In the genomic region with DNA sequence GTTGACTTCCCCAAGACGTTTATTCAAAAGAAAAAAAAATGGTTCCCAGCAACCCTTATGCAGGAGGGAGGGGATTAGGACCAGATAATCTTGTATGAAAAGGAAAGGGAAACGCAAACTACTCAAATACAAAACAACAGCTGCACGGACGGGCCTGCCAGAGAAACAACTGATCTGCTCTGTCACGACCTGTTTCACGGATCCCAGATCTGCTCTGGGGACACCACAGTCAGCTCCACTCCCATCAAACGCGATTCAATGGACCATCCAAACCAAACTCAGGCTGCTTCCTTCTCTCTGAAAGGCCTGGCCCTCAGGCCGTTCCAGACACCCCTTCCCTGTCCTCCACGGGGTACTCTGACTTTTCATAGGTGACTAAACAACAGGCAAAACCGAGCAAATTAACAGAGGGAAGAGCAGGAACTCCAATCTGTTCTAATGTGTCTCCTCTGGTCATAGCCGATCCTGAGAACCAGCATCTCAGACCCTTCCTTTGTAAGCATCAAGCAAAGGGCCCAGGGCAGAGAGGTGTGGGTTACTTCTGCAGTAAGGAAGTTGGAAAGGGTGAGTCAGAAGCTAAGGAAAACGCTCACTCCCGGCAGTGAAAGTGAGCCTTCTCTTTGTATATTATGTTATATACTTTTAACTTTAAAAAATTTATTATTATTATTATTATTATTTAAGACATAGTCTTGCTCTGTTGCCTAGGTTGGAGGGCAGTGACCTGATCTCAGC, we compare ENCODE assay signal across 13 cellular contexts.
A peak's percentile ranks its signal among the peaks of the same experiment; 100 is the strongest.
DNase-seq lines count a peak whose midpoint lies in the region; ATAC-seq and TF ChIP-seq lines count a peak whose summit lies in the region.
"Had no signal": no experiment of that assay in that cellular context is flagged by ENCODE, and none has a peak within 500 bp of the region (broad histone marks: within the 10 kb centered on the region; RNA-seq: fewer than 3 reads in every experiment).

No MANE protein-coding gene starts in this region.

- H3K4me1 Mint-ChIP-seq in stimulated activated naive B cell treated with anti-CD40 and anti-IgM and Interleukin-4, amounts not matched to agents 10 μg/mL and 1 μg/mL and 100 μg/mL, for 72 hours = no peaks in the 10 kb centered on the region
- H3K4me1 Mint-ChIP-seq: activated CD4-positive, alpha-beta T cell treated with anti-CD3 and anti-CD28 coated beads, Interleukin-2, amount 10 ng/mL, durations not matched to agents 7 days and 5 days had no signal

- ATAC-seq in Right ventricle myocardium inferior (peak; percentile 40), HG03045 (IDR thresholded peaks at IDR 0.05; ENCODE audit: unreplicated experiment) (no peak)
- ATAC-seq in stimulated activated naive B cell treated with anti-CD40 and anti-IgM and Interleukin-4, amounts not matched to agents 10 μg/mL and 1 μg/mL and 100 μg/mL, for 72 hours (replicated peaks) = no peak

- no peak overlapping the region for H3K27ac Mint-ChIP-seq in stimulated activated naive B cell treated with anti-CD40 and anti-IgM and Interleukin-4, amounts not matched to agents 10 μg/mL and 1 μg/mL and 100 μg/mL, for 72 hours
- H3K27ac Mint-ChIP-seq: activated CD4-positive, alpha-beta T cell treated with anti-CD3 and anti-CD28 coated beads, Interleukin-2, amount 10 ng/mL, durations not matched to agents 7 days and 5 days; stimulated activated naive CD8-positive, alpha-beta T cell treated with anti-CD3 and anti-CD28 coated beads, Interleukin-15, Interleukin-2, amounts not matched to agents 100 ng/mL and 50 ng/mL, for 24 hours had no signal

- H3K79me2 ChIP-seq in osteoblast (ENCODE audit: insufficient read depth, low read length) = no peaks in the 10 kb centered on the region

- TF ChIP-seq CTCF in fibroblast of villous mesenchyme (IDR thresholded peaks at IDR 0.05; ENCODE audit: insufficient read depth, low read depth, low read length) (no peak), osteoblast (IDR thresholded peaks at IDR 0.05; ENCODE audit: extremely low read depth, low read depth, low read length) (no peak)

- H3K4me3 ChIP-seq in fibroblast of villous mesenchyme (ENCODE audit: low read depth, low read length) (no peak overlapping the region), osteoblast (ENCODE audit: insufficient read depth, low read length) (no peak overlapping the region), H7 (ENCODE audit: insufficient read depth, low read depth, low read length) (no peak overlapping the region)

- peaks cover 22 to 23% of the 10 kb centered on the region in 2 donors for H3K27me3 Mint-ChIP-seq in stimulated activated naive B cell treated with anti-CD40 and anti-IgM and Interleukin-4, amounts not matched to agents 10 μg/mL and 1 μg/mL and 100 μg/mL, for 72 hours

- intact Hi-C loops in Right ventricle myocardium inferior (cut with DNase I) (loop anchor here (5.0 kb wide), 1 partner anchor 62 kb away; no protein-coding TSS in a partner anchor), cardiac septum (cut with DNase I) (no loop called here)

- peaks cover 3% of the 10 kb centered on the region for H3K4me1 ChIP-seq in osteoblast (ENCODE audit: insufficient read depth, low read length)

- H3K9me3 ChIP-seq in osteoblast (ENCODE audit: low read depth, low read length) = no peaks in the 10 kb centered on the region

- H3K36me3 ChIP-seq in osteoblast (ENCODE audit: insufficient read depth, low read length) (no peaks in the 10 kb centered on the region), H7 (replicated peaks; ENCODE audit: control insufficient read depth, insufficient read depth, low read length) (peaks cover 3% of the 10 kb centered on the region)

- no peak for DNase-seq in Right ventricle myocardium inferior (ENCODE audit: missing footprints)
- DNase-seq in cardiac septum (ENCODE audit: low spot score) = no peak
- DNase-seq in fibroblast of villous mesenchyme (ENCODE audit: low read depth) = peak; percentile 79
- DNase-seq in osteoblast (ENCODE audit: insufficient read length, low spot score, missing footprints) = peak; percentile 87
- DNase-seq in H7 = no peak
- no peak for DNase-seq in stimulated activated naive B cell treated with anti-CD40 and anti-IgM and Interleukin-4, amounts not matched to agents 10 μg/mL and 1 μg/mL and 100 μg/mL, for 72 hours
- DNase-seq in NCI-H226 = no peak
- DNase-seq: activated CD4-positive, alpha-beta T cell treated with anti-CD3 and anti-CD28 coated beads, Interleukin-2, amount 10 ng/mL, durations not matched to agents 7 days and 5 days; NCI-H1105; RPMI8226; small intestine had no signal

- no peak overlapping the region for H2AFZ ChIP-seq in osteoblast (ENCODE audit: low read length)

- H3K9me3 Mint-ChIP-seq in stimulated activated naive B cell treated with anti-CD40 and anti-IgM and Interleukin-4, amounts not matched to agents 10 μg/mL and 1 μg/mL and 100 μg/mL, for 72 hours = no peaks in the 10 kb centered on the region
- H3K9me3 Mint-ChIP-seq: activated CD4-positive, alpha-beta T cell treated with anti-CD3 and anti-CD28 coated beads, Interleukin-2, amount 10 ng/mL, durations not matched to agents 7 days and 5 days; stimulated activated naive CD8-positive, alpha-beta T cell treated with anti-CD3 and anti-CD28 coated beads, Interleukin-15, Interleukin-2, amounts not matched to agents 100 ng/mL and 50 ng/mL, for 24 hours had no signal

- H3K36me3 Mint-ChIP-seq in stimulated activated naive B cell treated with anti-CD40 and anti-IgM and Interleukin-4, amounts not matched to agents 10 μg/mL and 1 μg/mL and 100 μg/mL, for 72 hours = no peaks in the 10 kb centered on the region

- H3K27me3 ChIP-seq in osteoblast (ENCODE audit: insufficient read depth, low read length) (no peaks in the 10 kb centered on the region), H7 (ENCODE audit: control insufficient read depth, insufficient read depth, low read length) (no peaks in the 10 kb centered on the region)

- H3K4me2 ChIP-seq in osteoblast (ENCODE audit: insufficient read depth, low read length) = no peak overlapping the region

- H3K27ac ChIP-seq in osteoblast (ENCODE audit: low read depth, low read length) = no peak overlapping the region

- no peak overlapping the region for H3K4me3 Mint-ChIP-seq in stimulated activated naive B cell treated with anti-CD40 and anti-IgM and Interleukin-4, amounts not matched to agents 10 μg/mL and 1 μg/mL and 100 μg/mL, for 72 hours
- H3K4me3 Mint-ChIP-seq: activated CD4-positive, alpha-beta T cell treated with anti-CD3 and anti-CD28 coated beads, Interleukin-2, amount 10 ng/mL, durations not matched to agents 7 days and 5 days; stimulated activated naive CD8-positive, alpha-beta T cell treated with anti-CD3 and anti-CD28 coated beads, Interleukin-15, Interleukin-2, amounts not matched to agents 100 ng/mL and 50 ng/mL, for 24 hours had no signal

- H4K20me1 ChIP-seq in osteoblast (ENCODE audit: insufficient read depth, low read length) = peaks cover 11% of the 10 kb centered on the region

Comparison
In these comparisons a context has a peak if more than half of its experiments do, and no peak if none do; other contexts are left out.
1. DNase-seq: peak in fibroblast of villous mesenchyme (single experiment) and osteoblast (single experiment); none in Right ventricle myocardium inferior (single experiment), cardiac septum (single experiment), H7 (single experiment), stimulated activated naive B cell treated with anti-CD40 and anti-IgM and Interleukin-4, amounts not matched to agents 10 μg/mL and 1 μg/mL and 100 μg/mL, for 72 hours (single experiment) and NCI-H226 (single experiment).